ENCODE assay signal across 8 cellular contexts in the genomic region with DNA sequence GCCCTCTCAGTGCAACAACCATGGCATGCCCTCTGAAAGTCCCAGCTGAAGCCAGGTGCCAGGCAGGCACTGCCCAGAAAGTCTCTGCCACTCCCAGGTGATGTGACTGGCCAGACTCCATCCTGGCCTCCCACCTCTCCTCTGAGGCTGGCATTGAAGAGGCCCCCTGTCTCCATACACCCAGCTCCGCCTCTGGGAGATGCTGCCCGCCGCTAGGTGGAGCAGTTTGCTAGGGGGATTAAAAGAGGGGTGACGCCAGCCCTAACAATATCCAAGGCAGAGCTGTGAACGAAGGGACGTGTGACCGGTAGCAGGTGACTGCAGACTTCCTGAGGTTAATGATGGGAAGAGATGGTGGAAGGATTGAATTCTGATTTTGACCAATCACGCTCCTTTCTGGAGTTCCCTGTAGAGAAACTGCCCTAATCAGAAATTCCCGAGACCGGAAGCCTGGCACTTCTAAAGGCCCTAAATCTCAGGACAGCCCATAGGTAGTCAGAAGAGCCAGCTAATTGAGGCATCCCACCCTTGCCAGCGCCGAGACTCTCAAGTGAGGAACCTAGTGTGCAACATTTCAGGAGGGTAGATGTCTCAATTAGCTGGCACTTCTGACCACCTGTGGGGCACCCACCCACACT. TPM values are rescaled to one million over a fixed set of nuclear protein-coding genes. Genes with fewer than 3 reads are reported as not detected.
DNase-seq lines count a peak whose midpoint lies in the region; ATAC-seq and TF ChIP-seq lines count a peak whose summit lies in the region.

No MANE protein-coding gene starts in this region.

- H3K36me3 Mint-ChIP-seq in T-helper 2 cell treated with Interferon-gamma antibody and Interleukin-4, amounts not matched to agents 5 μg/mL and 100 μg/mL, for 36 hours (ENCODE audit: low read depth): no peaks in the 10 kb centered on the region

- H3K27me3 Mint-ChIP-seq in T-helper 2 cell treated with Interferon-gamma antibody and Interleukin-4, amounts not matched to agents 5 μg/mL and 100 μg/mL, for 36 hours (ENCODE audit: low read depth): peaks cover 16% of the 10 kb centered on the region

- POLR2A ChIA-PET in A673 (lab: Charles Lee; ENCODE audit: low non-redundant PET): no interaction called here

- H3K9me3 ChIP-seq in A673 (ENCODE audit: low read depth, low read length, poor library complexity, severe bottlenecking): no peaks in the 10 kb centered on the region

- peak; percentile 66 for TF ChIP-seq CTCF in A673 (conservative IDR thresholded peaks at IDR 0.05; ENCODE audit: low read depth, low read length)
- peak; percentile 45 for TF ChIP-seq CTCF in fibroblast of villous mesenchyme (IDR thresholded peaks at IDR 0.05; ENCODE audit: insufficient read depth, low read depth, low read length)
- TF ChIP-seq CTCF in lower leg skin (IDR thresholded peaks at IDR 0.05): no peak

- no peak overlapping the region for H3K27ac ChIP-seq in A673 (ENCODE audit: low read depth, low read length, poor library complexity, severe bottlenecking)

- no peak for TF ChIP-seq POLR2A in lower leg skin (IDR thresholded peaks at IDR 0.05)

- H3K4me1 ChIP-seq in A673 (ENCODE audit: insufficient read depth, low read length, poor library complexity, severe bottlenecking): no peaks in the 10 kb centered on the region

- H3K4me3 ChIP-seq in A673 (ENCODE audit: low read depth, low read length, poor library complexity, severe bottlenecking): no peak overlapping the region
- no peak overlapping the region for H3K4me3 ChIP-seq in fibroblast of villous mesenchyme (ENCODE audit: low read depth, low read length)
- no peak overlapping the region for H3K4me3 ChIP-seq in lower leg skin (ENCODE audit: low read depth, poor library complexity, severe bottlenecking)

- no peaks in the 10 kb centered on the region for H3K27me3 ChIP-seq in A673 (replicated peaks; ENCODE audit: insufficient read depth, low read depth, low read length, poor library complexity)

- CTCF ChIA-PET in A673 (lab: Charles Lee): interaction anchor here (0.6 to 0.8 kb wide), 2 partner anchors 151 to 511 kb away, joined by 5 to 6 read pairs; no protein-coding TSS in a partner anchor

- intact Hi-C loops in A673 (cut with micrococcal nuclease; ENCODE audit: unreplicated experiment) (no loop called here), lower leg skin (cut with DNase I; ENCODE audit: low total_unique reads) (no loop called here)

- ATAC-seq in GM18502 (IDR thresholded peaks at IDR 0.05; ENCODE audit: poor library complexity, unreplicated experiment): peak; percentile 46
- no peak for ATAC-seq in GM19395 (IDR thresholded peaks at IDR 0.05; ENCODE audit: unreplicated experiment)
- ATAC-seq in GM19467 (IDR thresholded peaks at IDR 0.05; ENCODE audit: unreplicated experiment): no peak

- H3K4me3 Mint-ChIP-seq in T-helper 2 cell treated with Interferon-gamma antibody and Interleukin-4, amounts not matched to agents 5 μg/mL and 100 μg/mL, for 36 hours: no peak overlapping the region

- no peaks in the 10 kb centered on the region for H3K4me1 Mint-ChIP-seq in T-helper 2 cell treated with Interferon-gamma antibody and Interleukin-4, amounts not matched to agents 5 μg/mL and 100 μg/mL, for 36 hours (ENCODE audit: low read depth)

- 78 to 85% methylated on average over 12 of the region's 12 CpGs for WGBS in lower leg skin, 2 donors

- no TSS peak for BruUV-seq in A673 (replicated peaks; lab: Mats Ljungman, UMichigan)

- DNase-seq in A673 (ENCODE audit: low spot score) (peak; percentile 46), fibroblast of villous mesenchyme (ENCODE audit: low read depth) (no peak), lower leg skin (ENCODE audit: low spot score in 2 of 2) (no peak)
- peak; percentile 8 for DNase-seq in T-helper 2 cell treated with Interferon-gamma antibody and Interleukin-4, amounts not matched to agents 5 μg/mL and 100 μg/mL, for 36 hours (ENCODE audit: low spot score)
- no peak for DNase-seq in activated CD4-positive, CD25-positive, alpha-beta regulatory T cell (lab: John Stamatoyannopoulos, UW)

- H3K36me3 ChIP-seq in A673 (ENCODE audit: insufficient read depth, low read length, poor library complexity, severe bottlenecking): no peaks in the 10 kb centered on the region

- no peak overlapping the region for H3K27ac Mint-ChIP-seq in T-helper 2 cell treated with Interferon-gamma antibody and Interleukin-4, amounts not matched to agents 5 μg/mL and 100 μg/mL, for 36 hours

- no peaks in the 10 kb centered on the region for H3K9me3 Mint-ChIP-seq in T-helper 2 cell treated with Interferon-gamma antibody and Interleukin-4, amounts not matched to agents 5 μg/mL and 100 μg/mL, for 36 hours

RNA-seq across cellular contexts. Expression of gene PLEK2, which starts 8.3 kb away (rescaled TPM):
- total RNA-seq in A673 (2021) (3.7 and 6.8 TPM in 2 replicates), fibroblast of villous mesenchyme (2.2 and 4.5 TPM in 2 replicates), lower leg skin (10 to 100 TPM; 23.0 to 33.0 (median 29.5) TPM)

Comparison
In these comparisons a context has a peak if more than half of its experiments do, and no peak if none do; other contexts are left out.
1. DNase-seq: peak in A673 (single experiment) and T-helper 2 cell treated with Interferon-gamma antibody and Interleukin-4, amounts not matched to agents 5 μg/mL and 100 μg/mL, for 36 hours (single experiment); none in fibroblast of villous mesenchyme (single experiment), activated CD4-positive, CD25-positive, alpha-beta regulatory T cell (0 of 4) and lower leg skin (0 of 2).
2. CTCF ChIP-seq: peak in A673 (single experiment) and fibroblast of villous mesenchyme (single experiment); none in lower leg skin (0 of 3).